9 cellular contexts compared by ENCODE assay signal in the genomic region with DNA sequence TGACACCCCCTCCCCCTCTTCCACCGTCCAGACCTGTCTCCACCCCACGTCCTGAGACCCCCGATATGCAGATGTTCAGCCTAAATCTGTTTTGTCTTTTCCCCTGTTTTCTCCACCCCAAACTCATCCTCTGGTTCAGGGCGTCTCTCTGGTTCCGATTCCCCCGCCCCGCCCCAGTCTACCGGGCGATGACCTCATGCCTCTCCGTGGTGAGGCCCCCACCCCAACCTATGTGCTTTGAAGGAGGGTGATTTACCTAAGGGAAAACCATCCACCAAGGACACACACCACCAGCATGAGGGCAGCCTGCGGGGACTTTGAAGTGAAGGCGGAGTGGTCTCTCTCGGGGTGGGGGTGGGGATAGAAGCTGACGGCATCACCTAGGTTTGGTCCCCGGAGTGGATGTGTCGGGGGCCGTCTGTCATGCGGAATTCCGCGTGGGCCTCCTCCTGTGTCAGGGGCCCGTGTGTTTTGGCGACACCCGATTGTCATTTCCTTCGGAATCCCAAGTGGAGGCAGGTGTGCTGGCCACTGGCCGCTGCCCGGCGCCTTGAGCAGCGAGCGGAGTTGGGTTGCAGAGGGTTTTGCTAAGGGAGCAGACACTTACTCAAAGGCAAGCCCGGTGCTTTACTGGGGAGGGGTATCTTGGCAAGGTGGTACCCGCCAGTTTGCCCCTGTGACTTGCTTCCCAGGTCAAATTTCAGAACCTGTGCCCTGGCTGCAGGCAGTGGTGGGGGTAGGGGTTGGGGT. TPM values are rescaled to one million over a fixed set of nuclear protein-coding genes. Genes with fewer than 3 reads are reported as not detected.
DNase-seq lines count a peak whose midpoint lies in the region; ATAC-seq, FAIRE-seq and TF ChIP-seq lines count a peak whose summit lies in the region.
"Had no signal": no experiment of that assay in that cellular context is flagged by ENCODE, and none has a peak within 500 bp of the region (broad histone marks: within the 10 kb centered on the region; RNA-seq: fewer than 3 reads in every experiment).

No MANE protein-coding gene starts in this region.

- H3K27me3 ChIP-seq in SK-N-SH (ENCODE audit: insufficient read depth), result no peaks in the 10 kb centered on the region
- H3K27me3 ChIP-seq in foreskin keratinocyte, result no peaks in the 10 kb centered on the region
- no peaks in the 10 kb centered on the region for H3K27me3 ChIP-seq in psoas muscle (ENCODE audit: insufficient read depth in 3 of 3, low read length in 2 of 3)

- peak overlapping the region in 1 of 2 experiments; percentile 16; a peak in 2 of 4 replicates for H3K27ac ChIP-seq in SK-N-SH (ENCODE audit: low read depth in 2 of 2, low read length in 1 of 2)
- H3K27ac ChIP-seq in foreskin keratinocyte, result peak overlapping the region; percentile 63
- peak overlapping the region; percentile 41 for H3K27ac ChIP-seq in psoas muscle

- peaks cover 11% of the 10 kb centered on the region in 2 experiments; a peak in 2 of 4 replicates for H3K4me1 ChIP-seq in SK-N-SH (ENCODE audit: control insufficient read depth in 1 of 2, insufficient read depth in 2 of 2, low read depth in 1 of 2, low read length in 1 of 2)
- H3K4me1 ChIP-seq in foreskin keratinocyte, result peaks cover 11% of the 10 kb centered on the region
- H3K4me1 ChIP-seq in psoas muscle, result peaks cover 13% of the 10 kb centered on the region

- no peak for FAIRE-seq in D721Med (lab: Jason Lieb, UNC)
- FAIRE-seq: G401.6 had no signal

- peak overlapping the region; percentile 93 for H3K4me2 ChIP-seq in SK-N-SH

- ATAC-seq in SK-N-SH treated with all-trans-retinoic acid at 6 μM for 48 hours (no peak), foreskin keratinocyte (no peak), psoas muscle (no peak), HG02678 (IDR thresholded peaks at IDR 0.05; ENCODE audit: unreplicated experiment) (no peak), HG03280 (IDR thresholded peaks at IDR 0.05; ENCODE audit: unreplicated experiment) (no peak)

- H3K79me2 ChIP-seq in SK-N-SH (ENCODE audit: insufficient read depth), result peaks cover 64% of the 10 kb centered on the region

- no peaks in the 10 kb centered on the region for H3K9me2 ChIP-seq in SK-N-SH

- peaks cover 0 to 7% of the 10 kb centered on the region in 2 experiments for H3K36me3 ChIP-seq in SK-N-SH (replicated peaks in 1 of 2; ENCODE audit: control insufficient read depth in 1 of 2, insufficient read depth in 2 of 2, low read length in 1 of 2)
- H3K36me3 ChIP-seq in psoas muscle (ENCODE audit: insufficient read depth in 1 of 2, low read depth in 1 of 2), result peaks cover 0 to 17% of the 10 kb centered on the region in 2 donors

- CTCF ChIA-PET in SK-N-SH (lab: Yijun Ruan, JAX), result interaction anchor here (1.7 kb wide), 1 partner anchor 32 kb away, joined by 3 read pairs; the partner anchor contains the start of gene TEKTIP1

- H2AFZ ChIP-seq in SK-N-SH (ENCODE audit: low read depth), result no peak overlapping the region

- POLR2A ChIA-PET in SK-N-SH (lab: Yijun Ruan, JAX), result interaction anchor here (1.4 kb wide), 1 partner anchor 12 kb away, joined by 3 read pairs; no protein-coding TSS in a partner anchor

- H3K9ac ChIP-seq in SK-N-SH, result peak overlapping the region; percentile 87

- TF ChIP-seq EP300 in SK-N-SH (IDR thresholded peaks at IDR 0.05; ENCODE audit: borderline replicate concordance in 1 of 2, low read depth in 1 of 2, low read length in 1 of 2), result no peak

- peak; percentile 55 for DNase-seq in SK-N-SH
- DNase-seq in activated T-cell treated with anti-CD3 and anti-CD28 coated beads, Interleukin-2, amount 50 U/mL, for 48 hours, result peak; percentile 47 to 53
- no peak for DNase-seq in foreskin keratinocyte
- no peak for DNase-seq in psoas muscle
- DNase-seq in D721Med (ENCODE audit: insufficient read length, low spot score), result no peak

- intact Hi-C loops in psoas muscle (cut with DNase I), result no loop called here

- TF ChIP-seq CTCF in SK-N-SH (IDR thresholded peaks at IDR 0.05), result no peak
- TF ChIP-seq CTCF in foreskin keratinocyte (conservative IDR thresholded peaks at IDR 0.05), result no peak
- TF ChIP-seq CTCF in psoas muscle (IDR thresholded peaks at IDR 0.05), result no peak
- no peak for TF ChIP-seq CTCF in D721Med (IDR thresholded peaks at IDR 0.05; ENCODE audit: insufficient read depth, missing control alignments)

- H3F3A ChIP-seq in SK-N-SH (replicated peaks; ENCODE audit: insufficient read depth), result peaks cover 16% of the 10 kb centered on the region

- H4K20me1 ChIP-seq in SK-N-SH (ENCODE audit: insufficient read depth), result peaks cover 49% of the 10 kb centered on the region

- no peak for TF ChIP-seq RAD21 in SK-N-SH (IDR thresholded peaks at IDR 0.05; ENCODE audit: low read length)

- WGBS in SK-N-SH (ENCODE audit: low lambda C conversion rate), result 25% methylated on average over 13 of the region's 31 CpGs
- WGBS in psoas muscle, 3 donors, result 23 to 34% (median 28%) methylated on average over 31 of the region's 31 CpGs

- H3K9me3 ChIP-seq in SK-N-SH (no peaks in the 10 kb centered on the region), psoas muscle (no peaks in the 10 kb centered on the region)

- H3K4me3 ChIP-seq in SK-N-SH (ENCODE audit: low read depth in 2 of 2, low read length in 1 of 2), result peak overlapping the region; percentile 69 to 71
- peak overlapping the region; percentile 95 for H3K4me3 ChIP-seq in psoas muscle

TF ChIP-seq in SK-N-SH, 30 proteins besides CTCF, POLR2A, EP300 and RAD21 (continues in another document):
- no peak for TF ChIP-seq NRF1 (IDR thresholded peaks at IDR 0.05; ENCODE audit: low read depth, low read length)
- TF ChIP-seq, protein P1, sequence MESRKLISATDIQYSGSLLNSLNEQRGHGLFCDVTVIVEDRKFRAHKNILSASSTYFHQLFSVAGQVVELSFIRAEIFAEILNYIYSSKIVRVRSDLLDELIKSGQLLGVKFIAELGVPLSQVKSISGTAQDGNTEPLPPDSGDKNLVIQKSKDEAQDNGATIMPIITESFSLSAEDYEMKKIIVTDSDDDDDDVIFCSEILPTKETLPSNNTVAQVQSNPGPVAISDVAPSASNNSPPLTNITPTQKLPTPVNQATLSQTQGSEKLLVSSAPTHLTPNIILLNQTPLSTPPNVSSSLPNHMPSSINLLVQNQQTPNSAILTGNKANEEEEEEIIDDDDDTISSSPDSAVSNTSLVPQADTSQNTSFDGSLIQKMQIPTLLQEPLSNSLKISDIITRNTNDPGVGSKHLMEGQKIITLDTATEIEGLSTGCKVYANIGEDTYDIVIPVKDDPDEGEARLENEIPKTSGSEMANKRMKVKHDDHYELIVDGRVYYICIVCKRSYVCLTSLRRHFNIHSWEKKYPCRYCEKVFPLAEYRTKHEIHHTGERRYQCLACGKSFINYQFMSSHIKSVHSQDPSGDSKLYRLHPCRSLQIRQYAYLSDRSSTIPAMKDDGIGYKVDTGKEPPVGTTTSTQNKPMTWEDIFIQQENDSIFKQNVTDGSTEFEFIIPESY (IDR thresholded peaks at IDR 0.05; ENCODE audit: borderline replicate concordance, low read depth), result no peak

TF ChIP-seq in SK-N-SH treated with all-trans-retinoic acid at 6 μM for 48 hours, 23 proteins besides CTCF, POLR2A, EP300 and RAD21 (continues in another document):
- TF ChIP-seq TOX (CRISPR knock-in tag; IDR thresholded peaks at IDR 0.05; ENCODE audit: borderline replicate concordance) (no peak), ZC3H10 (CRISPR knock-in tag; IDR thresholded peaks at IDR 0.05) (no peak), ESRRG (CRISPR knock-in tag; IDR thresholded peaks at IDR 0.05) (no peak), CSRNP3 (CRISPR knock-in tag; IDR thresholded peaks at IDR 0.05) (no peak)

RNA-seq across cellular contexts. Expression of gene FZR1, which starts 1.4 kb away (rescaled TPM):
- polyA plus RNA-seq in SK-N-SH (2012; rRNA removed) (27.1 and 36.3 TPM in 2 replicates), foreskin keratinocyte (36.7 and 37.9 TPM in 2 replicates), psoas muscle (10 to 100 TPM; 12.8 to 20.3 (median 13.7) TPM)
- 10.7 and 16.5 TPM in 2 replicates for polyA plus RNA-seq in SK-N-SH (2012; cell fraction: cytosol; rRNA removed)
- polyA plus RNA-seq in SK-N-SH (2012; cell fraction: nucleus; rRNA removed), result 74.3 and 97.6 TPM in 2 replicates
- total RNA-seq in foreskin keratinocyte (39.7 and 43.1 TPM in 2 replicates), psoas muscle (10 to 100 TPM; 24.3 to 25.8 (median 25.1) TPM)

RNA-seq across cellular contexts. Expression of gene DOHH, which starts 7.1 kb away (rescaled TPM):
- 14.3 and 14.5 TPM in 2 replicates for polyA plus RNA-seq in SK-N-SH (2012; rRNA removed)
- 10.3 and 13.3 TPM in 2 replicates for polyA plus RNA-seq in SK-N-SH (2012; cell fraction: cytosol; rRNA removed)
- 14.5 and 22.6 TPM in 2 replicates for polyA plus RNA-seq in SK-N-SH (2012; cell fraction: nucleus; rRNA removed)
- total RNA-seq in foreskin keratinocyte, result 12.3 and 12.6 TPM in 2 replicates
- 17.2 and 17.8 TPM in 2 replicates for polyA plus RNA-seq in foreskin keratinocyte
- total RNA-seq in psoas muscle, result 10 to 100 TPM; 11.5 to 21.8 (median 17.1) TPM
- 10 to 100 TPM; 22.3 to 54.3 (median 45.3) TPM for polyA plus RNA-seq in psoas muscle

RNA-seq across cellular contexts. Expression of gene SMIM44, which starts 24.3 kb away (rescaled TPM):
- polyA plus RNA-seq in SK-N-SH (2012; rRNA removed) (not detected in 2 replicates), foreskin keratinocyte (not detected in 2 replicates), psoas muscle (not detected)
- polyA plus RNA-seq in SK-N-SH (2012; cell fraction: cytosol; rRNA removed), result not detected in 2 replicates
- polyA plus RNA-seq in SK-N-SH (2012; cell fraction: nucleus; rRNA removed), result not detected in 2 replicates
- total RNA-seq in foreskin keratinocyte (not detected in 2 replicates), psoas muscle (not detected)

RNA-seq across cellular contexts. Expression of gene SMIM24, which starts 27.2 kb away (rescaled TPM):
- polyA plus RNA-seq in SK-N-SH (2012; rRNA removed) (0.12 TPM in 1 of 2 replicates, not detected in the other), foreskin keratinocyte (0.08 TPM in 1 of 2 replicates, not detected in the other), psoas muscle (under 1 TPM; 0.10 to 0.53 (median 0.49) TPM)
- not detected in 2 replicates for polyA plus RNA-seq in SK-N-SH (2012; cell fraction: cytosol; rRNA removed)
- polyA plus RNA-seq in SK-N-SH (2012; cell fraction: nucleus; rRNA removed), result 0.18 TPM in 1 of 2 replicates, not detected in the other
- total RNA-seq in foreskin keratinocyte (not detected in 2 replicates), psoas muscle (not detected)

RNA-seq across cellular contexts. Expression of gene TEKTIP1, which starts 31.4 kb away (rescaled TPM):
- 0.12 TPM in 1 of 2 replicates, not detected in the other for polyA plus RNA-seq in SK-N-SH (2012; rRNA removed)
- not detected in 2 replicates for polyA plus RNA-seq in SK-N-SH (2012; cell fraction: cytosol; rRNA removed)
- polyA plus RNA-seq in SK-N-SH (2012; cell fraction: nucleus; rRNA removed), result 0.14 and 0.34 TPM in 2 replicates
- total RNA-seq in foreskin keratinocyte, result not detected in 2 replicates
- not detected in 2 replicates for polyA plus RNA-seq in foreskin keratinocyte
- 1 to 10 TPM in 1 of 4 donors, under 1 TPM in 1, not detected in 2; 0.44 to 1.0 TPM for total RNA-seq in psoas muscle
- not detected for polyA plus RNA-seq in psoas muscle

Comparison
In these comparisons a context has a peak if more than half of its experiments do, and no peak if none do; other contexts are left out.
1. DNase-seq: peak in SK-N-SH (single experiment) and activated T-cell treated with anti-CD3 and anti-CD28 coated beads, Interleukin-2, amount 50 U/mL, for 48 hours (2 of 2); none in foreskin keratinocyte (0 of 2), psoas muscle (0 of 2) and D721Med (single experiment).